13 cellular contexts compared by ENCODE assay signal in the genomic region with DNA sequence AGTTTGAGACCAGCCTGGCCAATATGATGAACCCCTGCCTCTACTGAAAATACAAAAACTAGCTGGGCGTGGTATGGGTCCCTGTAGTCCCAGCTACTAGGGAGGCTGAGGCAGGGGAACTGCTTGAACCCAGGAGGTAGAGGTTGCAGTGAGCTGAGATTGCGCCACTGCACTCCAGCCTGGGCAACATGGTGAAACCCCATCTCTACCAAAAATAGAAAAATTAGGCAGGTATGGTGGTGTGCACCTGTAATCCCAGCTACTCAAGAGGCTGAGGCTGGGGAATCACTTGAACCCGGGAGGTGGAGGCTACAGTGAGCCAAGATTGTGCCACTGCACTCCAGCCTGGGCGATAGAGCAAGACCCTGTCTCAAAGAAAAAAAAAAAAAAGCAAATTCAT. TPM values are rescaled to one million over a fixed set of nuclear protein-coding genes. Genes with fewer than 3 reads are reported as not detected.
"Had no signal": no experiment of that assay in that cellular context is flagged by ENCODE, and none has a peak within 500 bp of the region (broad histone marks: within the 10 kb centered on the region; RNA-seq: fewer than 3 reads in every experiment).

No MANE protein-coding gene starts in this region.

RNA-seq across cellular contexts. Expression of a gene that starts 48.1 kb away (rescaled TPM):
- total RNA-seq: natural killer cell treated with Interleukin-12 subunit alpha and Interleukin-12 subunit beta and Interleukin-15 and Interleukin-18, amount 100 ng/mL, for 72 hours; omental fat pad; pulmonary artery endothelial cell; right atrium auricular region; smooth muscle cell; spleen; stomach; subcutaneous adipose tissue; thoracic aorta; thyroid gland; tibial nerve; ureter; vagina had no signal
